Comparison of ENCODE assay signal across 8 cellular contexts in genomic region chr21:29002442-29003144, GRCh38. TPM values are rescaled to one million over a fixed set of nuclear protein-coding genes. Genes with fewer than 3 reads are reported as not detected.
DNase-seq lines count a peak whose midpoint lies in the region; ATAC-seq lines count a peak whose summit lies in the region.

No MANE protein-coding gene starts in this region.

- ATAC-seq in GM19468 (IDR thresholded peaks at IDR 0.05; ENCODE audit: extremely low read depth, unreplicated experiment) = peak; percentile 96

- peak; percentile 99 for DNase-seq in CMK (ENCODE audit: low read depth)
- DNase-seq in HS-27A (ENCODE audit: low read depth) = peak; percentile 92
- DNase-seq in NK-92 (lab: John Stamatoyannopoulos, UW; ENCODE audit: unreplicated experiment) = peak; percentile 45
- DNase-seq in activated CD8-positive, alpha-beta memory T cell treated with anti-CD3 and anti-CD28 coated beads for 24 hours = peak; percentile 94
- DNase-seq in effector CD8-positive, alpha-beta T cell (lab: John Stamatoyannopoulos, UW) = peak; percentile 93
- peak; percentile 97 to 98 for DNase-seq in lung microvascular endothelial cell (ENCODE audit: low read depth in 2 of 2)
- DNase-seq in stimulated activated CD4-positive, alpha-beta T cell treated with anti-CD3 and anti-CD28 coated beads, TNF-alpha, amount 100 ng/mL, for 4 hours (ENCODE audit: low read depth in 3 of 3) = peak; percentile 82 to 91 (median 91)

RNA-seq across cellular contexts. Expression of gene LTN1, which starts 9.9 kb away (rescaled TPM):
- total RNA-seq in lung microvascular endothelial cell = 13.3 and 16.5 TPM in 2 replicates

RNA-seq across cellular contexts. Expression of gene RWDD2B, which starts 16.6 kb away (rescaled TPM):
- total RNA-seq in lung microvascular endothelial cell = 10.5 and 10.9 TPM in 2 replicates

RNA-seq across cellular contexts. Expression of gene USP16, which starts 21.9 kb away (rescaled TPM):
- 17.4 and 21.4 TPM in 2 replicates for total RNA-seq in lung microvascular endothelial cell

Comparison
In these comparisons a context has a peak if more than half of its experiments do, and no peak if none do; other contexts are left out.
1. Peak in every context shown above with its lines: DNase-seq and ATAC-seq.
2. DNase-seq: peak in every context shown above with its lines; median percentile 99 in CMK; 98 in lung microvascular endothelial cell; 94 in activated CD8-positive, alpha-beta memory T cell treated with anti-CD3 and anti-CD28 coated beads for 24 hours; 93 in effector CD8-positive, alpha-beta T cell; 92 in HS-27A; 91 in stimulated activated CD4-positive, alpha-beta T cell treated with anti-CD3 and anti-CD28 coated beads, TNF-alpha, amount 100 ng/mL, for 4 hours; 45 in NK-92.